In genomic region chr11:72685560-72686480, GRCh38 we compare ENCODE assay signal across 9 cellular contexts. TPM values are rescaled to one million over a fixed set of nuclear protein-coding genes. Genes with fewer than 3 reads are reported as not detected.
DNase-seq lines count a peak whose midpoint lies in the region; TF ChIP-seq lines count a peak whose summit lies in the region.
"Had no signal": no experiment of that assay in that cellular context is flagged by ENCODE, and none has a peak within 500 bp of the region (broad histone marks: within the 10 kb centered on the region; RNA-seq: fewer than 3 reads in every experiment).

No MANE protein-coding gene starts in this region.

- H3K9me3 ChIP-seq in fibroblast of lung (ENCODE audit: control insufficient read depth, insufficient read depth, low read depth, low read length): no peaks in the 10 kb centered on the region
- H3K9me3 ChIP-seq in skeletal muscle tissue (ENCODE audit: control insufficient read depth in 3 of 3, low read length in 3 of 3): no peaks in the 10 kb centered on the region

- intact Hi-C loops in posterior vena cava (cut with DNase I): no loop called here

- DNase-seq in AG09309 (ENCODE audit: low read depth): peak; percentile 25
- DNase-seq in activated CD4-positive, alpha-beta T cell treated with anti-CD3 and anti-CD28 coated beads, Interleukin-2, amount 50 U/mL, for 48 hours: peak; percentile 63 to 74
- DNase-seq in fibroblast of lung (ENCODE audit: low read depth in 2 of 2): peak in 1 of 2 donors; percentile 65
- DNase-seq in NAMALWA (ENCODE audit: low spot score): no peak
- no peak for DNase-seq in posterior vena cava (ENCODE audit: low spot score)
- no peak for DNase-seq in Ammon's horn (ENCODE audit: low spot score)
- DNase-seq in NCI-H1105 treated with DMSO at 0.1 percent for 48 hours (lab: John Stamatoyannopoulos, UW): no peak
- DNase-seq: NCI-H526 treated with DMSO at 0.1 percent for 48 hours had no signal

- no peaks in the 10 kb centered on the region for H3K79me2 ChIP-seq in fibroblast of lung (ENCODE audit: control insufficient read depth, insufficient read depth, low read length)

- H3K4me1 ChIP-seq in fibroblast of lung (ENCODE audit: control insufficient read depth, extremely low read depth, insufficient read depth, low read length) (peaks cover 13% of the 10 kb centered on the region), skeletal muscle tissue (ENCODE audit: control insufficient read depth in 3 of 3, insufficient read depth in 3 of 3, low read length in 3 of 3) (peaks cover 9 to 24% (median 17%) of the 10 kb centered on the region in 3 donors)

- H3K27me3 ChIP-seq in fibroblast of lung (ENCODE audit: control insufficient read depth, insufficient read depth, low read length) (no peaks in the 10 kb centered on the region), skeletal muscle tissue (ENCODE audit: control insufficient read depth in 3 of 3, insufficient read depth in 3 of 3, low read length in 3 of 3) (peaks cover 0 to 3% (median 0%) of the 10 kb centered on the region in 3 donors)

- H3K36me3 ChIP-seq in fibroblast of lung (ENCODE audit: control insufficient read depth, insufficient read depth, low read length): peaks cover 8% of the 10 kb centered on the region
- peaks cover 37 to 49% (median 37%) of the 10 kb centered on the region in 3 donors for H3K36me3 ChIP-seq in skeletal muscle tissue (ENCODE audit: control insufficient read depth in 3 of 3, insufficient read depth in 3 of 3, low read length in 3 of 3)

- H3K27ac ChIP-seq in fibroblast of lung (ENCODE audit: insufficient read depth, low read length): peak overlapping the region; percentile 31
- H3K27ac ChIP-seq in skeletal muscle tissue (ENCODE audit: low read depth, low read length): peak overlapping the region; percentile 51

- no peak for TF ChIP-seq CTCF in AG09309 (IDR thresholded peaks at IDR 0.05; ENCODE audit: control insufficient read depth, insufficient read depth, low read depth, low read length, missing control alignments)
- TF ChIP-seq CTCF in fibroblast of lung (conservative IDR thresholded peaks at IDR 0.05 in 1 of 2, IDR thresholded peaks at IDR 0.05 in 1 of 2; ENCODE audit: low read depth in 1 of 2, low read length in 2 of 2): no peak

- no peak overlapping the region for H3K9ac ChIP-seq in fibroblast of lung (ENCODE audit: insufficient read depth, low read length)
- H3K9ac ChIP-seq in skeletal muscle tissue (ENCODE audit: low read depth in 1 of 3, low read length in 3 of 3): no peak overlapping the region

- H3K4me2 ChIP-seq in fibroblast of lung (ENCODE audit: extremely low read depth, insufficient read depth, low read length): no peak overlapping the region

- H3K4me3 ChIP-seq in AG09309 (ENCODE audit: control insufficient read depth, low read depth, low read length) (no peak overlapping the region), fibroblast of lung (replicated peaks in 1 of 4; ENCODE audit: control extremely low read depth in 1 of 4, insufficient read depth in 1 of 4, low read depth in 3 of 4, low read length in 4 of 4) (no peak overlapping the region), skeletal muscle tissue (ENCODE audit: low read length in 3 of 3) (no peak overlapping the region)

- H4K20me1 ChIP-seq in fibroblast of lung (ENCODE audit: control insufficient read depth, extremely low read depth, insufficient read depth, low read length): no peaks in the 10 kb centered on the region

- no peak overlapping the region for H2AFZ ChIP-seq in fibroblast of lung (ENCODE audit: low read length)

RNA-seq across cellular contexts. Expression of gene PDE2A, which starts 11.6 kb away (rescaled TPM):
- total RNA-seq in fibroblast of lung: 0.50 and 0.77 TPM in 2 replicates
- polyA plus RNA-seq in fibroblast of lung: 0.08 and 2.6 TPM in 2 replicates
- polyA plus RNA-seq in fibroblast of lung (2012): 0.16 and 3.0 TPM in 2 replicates
- 28.7 TPM in 1 of 2 replicates, not detected in the other for polyA minus RNA-seq in fibroblast of lung (ENCODE audit: low replicate concordance)
- 12.0 TPM for total RNA-seq in skeletal muscle tissue
- total RNA-seq in posterior vena cava: 10 to 100 TPM; 33.0 to 38.8 TPM

Comparison
In these comparisons a context has a peak if more than half of its experiments do, and no peak if none do; other contexts are left out.
1. DNase-seq: peak in AG09309 (single experiment) and activated CD4-positive, alpha-beta T cell treated with anti-CD3 and anti-CD28 coated beads, Interleukin-2, amount 50 U/mL, for 48 hours (2 of 2); none in NAMALWA (single experiment), posterior vena cava (single experiment), Ammon's horn (single experiment) and NCI-H1105 treated with DMSO at 0.1 percent for 48 hours (single experiment).